23 cellular contexts compared by ENCODE assay signal in the genomic region with DNA sequence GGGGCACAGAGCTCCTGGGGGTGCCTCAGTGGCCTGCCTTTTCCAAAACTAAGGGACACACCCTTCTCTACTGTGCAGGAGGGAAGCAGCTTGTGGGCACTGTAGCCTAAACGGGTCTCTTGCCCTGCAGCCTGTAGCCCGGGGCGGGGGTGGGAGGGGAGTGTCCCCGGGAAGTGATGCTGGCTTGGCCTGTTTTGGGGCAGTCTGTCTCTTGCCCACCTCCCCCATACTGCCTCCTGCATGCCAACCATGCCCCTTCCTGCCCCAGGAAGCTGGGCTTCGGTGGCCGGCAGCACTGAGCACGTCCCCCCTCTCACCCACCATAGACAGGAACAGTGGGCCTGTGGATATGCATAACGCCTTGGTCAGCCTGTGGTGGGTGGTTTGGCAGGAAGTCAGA. TPM values are rescaled to one million over a fixed set of nuclear protein-coding genes. Genes with fewer than 3 reads are reported as not detected.
DNase-seq lines count a peak whose midpoint lies in the region; ATAC-seq, FAIRE-seq and TF ChIP-seq lines count a peak whose summit lies in the region.
"Had no signal": no experiment of that assay in that cellular context is flagged by ENCODE, and none has a peak within 500 bp of the region (broad histone marks: within the 10 kb centered on the region; RNA-seq: fewer than 3 reads in every experiment).

No MANE protein-coding gene starts in this region.

- DNase-seq in RWPE2 (ENCODE audit: low spot score) (peak; percentile 29), caudate nucleus (lab: John Stamatoyannopoulos, UW) (no peak), kidney (no peak), RKO (ENCODE audit: low spot score) (no peak)
- DNase-seq in activated CD8-positive, alpha-beta T cell treated with anti-CD3 and anti-CD28 coated beads, Interleukin-2, amount 10 ng/mL, durations not matched to agents 7 days and 5 days, result no peak
- DNase-seq: Caco-2; CD4-positive, alpha-beta T cell; DMS 273 treated with DMSO at 0.1 percent for 48 hours; DMS79 treated with DMSO at 0.1 percent for 48 hours; KG1; NCI-H1105; NCI-H146; NCI-H2029 treated with DMSO at 0.1 percent for 48 hours; NCI-H226; NCI-H510A treated with DMSO at 0.1 percent for 48 hours; NCI-H774; Peyer's patch; Right ventricle myocardium superior had no signal

- H3K27ac ChIP-seq in RWPE2 (ENCODE audit: poor library complexity, severe bottlenecking), result no peak overlapping the region
- peak overlapping the region; percentile 48 for H3K27ac ChIP-seq in caudate nucleus (ENCODE audit: low read depth, low read length)
- peak overlapping the region; percentile 85 for H3K27ac ChIP-seq in layer of hippocampus (ENCODE audit: low read depth, low read length)
- peak overlapping the region; percentile 18 for H3K27ac ChIP-seq in stomach smooth muscle (ENCODE audit: low read length)
- no peak overlapping the region for H3K27ac ChIP-seq in kidney (ENCODE audit: low read depth in 2 of 2, low read length in 2 of 2)
- H3K27ac ChIP-seq: HL-60, Peyer's patch had no signal

- no peaks in the 10 kb centered on the region for H3K9me3 ChIP-seq in RWPE2 (ENCODE audit: severe bottlenecking)
- H3K9me3 ChIP-seq in stomach smooth muscle (ENCODE audit: control insufficient read depth in 2 of 2, low read length in 2 of 2), result no peaks in the 10 kb centered on the region
- H3K9me3 ChIP-seq in kidney (ENCODE audit: control insufficient read depth in 1 of 2, low read length in 2 of 2), result no peaks in the 10 kb centered on the region
- H3K9me3 ChIP-seq: Caco-2, HAP-1, Peyer's patch had no signal

- no peak overlapping the region for H3K4me3 Mint-ChIP-seq in activated CD8-positive, alpha-beta T cell treated with anti-CD3 and anti-CD28 coated beads, Interleukin-2, amount 10 ng/mL, durations not matched to agents 7 days and 5 days
- H3K4me3 Mint-ChIP-seq: CD4-positive, alpha-beta T cell had no signal

- no peaks in the 10 kb centered on the region for H3K27me3 ChIP-seq in RWPE2 (ENCODE audit: insufficient read depth, poor library complexity, severe bottlenecking)
- no peaks in the 10 kb centered on the region for H3K27me3 ChIP-seq in layer of hippocampus (ENCODE audit: control insufficient read depth, insufficient read depth, low read length)
- H3K27me3 ChIP-seq in stomach smooth muscle (ENCODE audit: control insufficient read depth in 1 of 2, insufficient read depth in 2 of 2, low read length in 2 of 2), result no peaks in the 10 kb centered on the region
- H3K27me3 ChIP-seq: Peyer's patch had no signal

- H3K36me3 ChIP-seq in RWPE2 (ENCODE audit: low read depth), result no peaks in the 10 kb centered on the region
- H3K36me3 ChIP-seq in stomach smooth muscle (ENCODE audit: control insufficient read depth in 2 of 2, insufficient read depth in 2 of 2, low read length in 2 of 2), result peaks cover 4 to 7% of the 10 kb centered on the region in 2 donors
- H3K36me3 ChIP-seq in kidney (ENCODE audit: control insufficient read depth in 1 of 2, insufficient read depth in 2 of 2, low read length in 2 of 2), result no peaks in the 10 kb centered on the region
- H3K36me3 ChIP-seq: HAP-1, Peyer's patch had no signal

- no peaks in the 10 kb centered on the region for H3K4me1 ChIP-seq in RWPE2 (ENCODE audit: insufficient read depth, poor library complexity, severe bottlenecking)
- H3K4me1 ChIP-seq in stomach smooth muscle (ENCODE audit: control insufficient read depth, insufficient read depth, low read length), result peaks cover 39% of the 10 kb centered on the region
- no peaks in the 10 kb centered on the region for H3K4me1 ChIP-seq in kidney (ENCODE audit: control insufficient read depth in 1 of 2, insufficient read depth in 1 of 2, low read depth in 1 of 2, low read length in 2 of 2)
- H3K4me1 ChIP-seq: Caco-2, HAP-1, Peyer's patch had no signal

- POLR2A ChIA-PET in activated CD8-positive, alpha-beta T cell treated with anti-CD3 and anti-CD28 coated beads, Interleukin-2, amount 10 ng/mL, durations not matched to agents 7 days and 5 days (lab: Charles Lee), result no interaction called here

- no peak for FAIRE-seq in kidney (lab: Jason Lieb, UNC)

- no peaks in the 10 kb centered on the region for H3K9me3 Mint-ChIP-seq in activated CD8-positive, alpha-beta T cell treated with anti-CD3 and anti-CD28 coated beads, Interleukin-2, amount 10 ng/mL, durations not matched to agents 7 days and 5 days (ENCODE audit: insufficient read depth)
- H3K9me3 Mint-ChIP-seq: CD4-positive, alpha-beta T cell had no signal

- peaks cover 2% of the 10 kb centered on the region for H3K27me3 Mint-ChIP-seq in activated CD8-positive, alpha-beta T cell treated with anti-CD3 and anti-CD28 coated beads, Interleukin-2, amount 10 ng/mL, durations not matched to agents 7 days and 5 days (ENCODE audit: low read depth)

- H3K9ac ChIP-seq in stomach smooth muscle (ENCODE audit: low read length in 2 of 2), result no peak overlapping the region
- H3K9ac ChIP-seq in kidney (ENCODE audit: low read length in 2 of 2), result no peak overlapping the region

- no peaks in the 10 kb centered on the region for H3K36me3 Mint-ChIP-seq in activated CD8-positive, alpha-beta T cell treated with anti-CD3 and anti-CD28 coated beads, Interleukin-2, amount 10 ng/mL, durations not matched to agents 7 days and 5 days (ENCODE audit: low read depth)

- H3K27ac Mint-ChIP-seq in activated CD8-positive, alpha-beta T cell treated with anti-CD3 and anti-CD28 coated beads, Interleukin-2, amount 10 ng/mL, durations not matched to agents 7 days and 5 days, result no peak overlapping the region
- H3K27ac Mint-ChIP-seq: CD4-positive, alpha-beta T cell had no signal

- intact Hi-C loops in kidney (cut with DNase I), result no loop called here

- TF ChIP-seq CTCF in RWPE2 (IDR thresholded peaks at IDR 0.05; ENCODE audit: poor library complexity, severe bottlenecking) (no peak), kidney (IDR thresholded peaks at IDR 0.05; ENCODE audit: borderline replicate concordance, extremely low read depth, insufficient read depth) (no peak)

- CTCF ChIA-PET in activated CD8-positive, alpha-beta T cell treated with anti-CD3 and anti-CD28 coated beads, Interleukin-2, amount 10 ng/mL, durations not matched to agents 7 days and 5 days (lab: Charles Lee), result no interaction called here

- no peak overlapping the region for H3K4me3 ChIP-seq in RWPE2 (ENCODE audit: severe bottlenecking)
- no peak overlapping the region for H3K4me3 ChIP-seq in stomach smooth muscle (ENCODE audit: low read length in 2 of 2)
- H3K4me3 ChIP-seq in kidney (ENCODE audit: low read length in 2 of 2), result no peak overlapping the region
- H3K4me3 ChIP-seq: HAP-1, Peyer's patch had no signal

- no peaks in the 10 kb centered on the region for H3K4me1 Mint-ChIP-seq in activated CD8-positive, alpha-beta T cell treated with anti-CD3 and anti-CD28 coated beads, Interleukin-2, amount 10 ng/mL, durations not matched to agents 7 days and 5 days (ENCODE audit: low read depth)

- no peak for ATAC-seq in RWPE2 (ENCODE audit: low read depth)
- ATAC-seq in activated CD8-positive, alpha-beta T cell treated with anti-CD3 and anti-CD28 coated beads, Interleukin-2, amount 10 ng/mL, durations not matched to agents 7 days and 5 days, result no peak

RNA-seq across cellular contexts. Expression of a gene that starts 43.4 kb away (rescaled TPM):
- total RNA-seq in kidney, result 1.7 TPM
- 1.0 TPM for polyA plus RNA-seq in kidney (ENCODE audit: insufficient read depth, low read depth, low replicate concordance)
- not detected for total RNA-seq in activated CD8-positive, alpha-beta T cell treated with anti-CD3 and anti-CD28 coated beads, Interleukin-2, amount 10 ng/mL, durations not matched to agents 7 days and 5 days
- total RNA-seq: CD4-positive, alpha-beta T cell had no signal
- polyA plus RNA-seq: BJ had no signal

Comparison
In these comparisons a context has a peak if more than half of its experiments do, and no peak if none do; other contexts are left out.
1. H3K27ac ChIP-seq: peak in caudate nucleus (single experiment), layer of hippocampus (single experiment) and stomach smooth muscle (single experiment); none in RWPE2 (single experiment) and kidney (0 of 2).